ENCODE assay signal across 29 cellular contexts in the genomic region with DNA sequence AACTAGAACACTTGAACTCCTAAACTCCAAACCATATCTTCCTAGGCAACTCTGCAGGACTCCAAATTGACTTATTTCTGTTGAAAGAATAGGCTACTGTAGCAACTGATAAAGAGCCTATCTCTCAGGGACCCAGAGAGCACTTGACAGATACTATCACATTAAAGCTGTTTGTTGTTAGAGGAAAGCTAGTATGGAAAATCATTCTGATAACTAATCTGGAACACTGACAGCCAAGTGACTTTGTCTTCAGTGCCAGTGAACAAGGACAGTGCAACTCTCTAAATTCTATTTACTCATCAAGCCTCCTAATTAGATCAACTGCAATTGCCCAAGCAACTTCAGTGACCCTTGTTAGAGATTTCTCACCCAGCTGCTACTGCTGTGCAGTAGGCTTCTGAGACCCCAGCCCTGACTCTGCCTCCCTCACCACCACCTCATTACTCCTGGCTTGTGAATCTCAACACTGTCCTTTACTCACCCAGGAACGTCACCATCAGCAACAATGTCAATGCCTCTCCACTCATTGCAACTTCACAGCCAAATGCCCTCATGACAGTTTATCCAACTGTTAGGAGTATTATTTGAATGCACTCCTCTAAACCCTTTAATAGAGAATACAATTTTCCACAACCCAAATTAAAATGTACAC. TPM values are rescaled to one million over a fixed set of nuclear protein-coding genes. Genes with fewer than 3 reads are reported as not detected.
DNase-seq lines count a peak whose midpoint lies in the region; ATAC-seq, FAIRE-seq and TF ChIP-seq lines count a peak whose summit lies in the region.
"Had no signal": no experiment of that assay in that cellular context is flagged by ENCODE, and none has a peak within 500 bp of the region (broad histone marks: within the 10 kb centered on the region; RNA-seq: fewer than 3 reads in every experiment).

No MANE protein-coding gene starts in this region.

- H3K4me1 ChIP-seq in HEK293 (ENCODE audit: control insufficient read depth, insufficient read depth, low read length): 0 out of 2 replicates have a peak, but pooled peaks cover 3% of the 10 kb centered on the region
- no peaks in the 10 kb centered on the region for H3K4me1 ChIP-seq in K562 (replicated peaks in 1 of 2; ENCODE audit: control insufficient read depth in 2 of 2, insufficient read depth in 2 of 2, low read length in 2 of 2)
- no peaks in the 10 kb centered on the region for H3K4me1 ChIP-seq in PC-9 (replicated peaks; ENCODE audit: insufficient read depth)

- H3F3A ChIP-seq in PC-9 (ENCODE audit: insufficient read depth, low read depth): no peaks in the 10 kb centered on the region

- no peak for ATAC-seq in K562
- ATAC-seq in GM19452 (IDR thresholded peaks at IDR 0.05; ENCODE audit: unreplicated experiment): no peak
- ATAC-seq: stimulated activated naive CD8-positive, alpha-beta T cell treated with anti-CD3 and anti-CD28 coated beads, Interleukin-15, amount 100 ng/mL, for 72 hours had no signal

- no peaks in the 10 kb centered on the region for H3K9me2 ChIP-seq in PC-9 (ENCODE audit: insufficient read depth)

- 0% methylated on average over 1 of the region's 1 CpG for WGBS in K562 (ENCODE audit: insufficient coverage, low coverage, missing lambda C conversion rate)

- intact Hi-C loops in K562 (cut with micrococcal nuclease) (no loop called here), PC-9 (cut with micrococcal nuclease; ENCODE audit: unreplicated experiment) (no loop called here)

- H3K27me3 Mint-ChIP-seq in mesothelial cell of epicardium (ENCODE audit: low read depth): no peaks in the 10 kb centered on the region

- peak; percentile 72 for DNase-seq in OCI-M1 (lab: John Stamatoyannopoulos, UW)
- no peak for DNase-seq in K562 (ENCODE audit: extremely low read depth in 1 of 4, low spot score in 3 of 4)
- DNase-seq in mesothelial cell of epicardium (ENCODE audit: low spot score in 2 of 2, unreplicated experiment in 2 of 2): no peak
- DNase-seq in NCI-H1436 treated with DMSO at 0.1 percent for 48 hours (lab: John Stamatoyannopoulos, UW): no peak
- no peak for DNase-seq in PC-9
- DNase-seq: activated CD4-positive, alpha-beta memory T cell treated with anti-CD3 and anti-CD28 coated beads for 36 hours; activated CD8-positive, alpha-beta memory T cell treated with anti-CD3 and anti-CD28 coated beads, Interleukin-2, amount 50 U/mL, for 48 hours; activated naive CD4-positive, alpha-beta T cell treated with anti-CD3 and anti-CD28 coated beads, Interleukin-2, amount 50 U/mL, for 16 hours; amniotic stem cell; C1 segment of cervical spinal cord; Caco-2; DMS79 treated with DMSO at 0.1 percent for 48 hours; Kasumi-1; NCI-H1694; NCI-H69; nephron progenitor cell; ovary; stimulated activated CD4-positive, alpha-beta T cell treated with anti-CD3 and anti-CD28 coated beads, Interleukin-1b, Interleukin-23, amount 100 ng/mL, for 48 hours; stimulated activated CD8-positive, alpha-beta memory T cell treated with anti-CD3 and anti-CD28 coated beads, Interleukin-4, amount 100 ng/mL, for 48 hours; stimulated activated naive CD8-positive, alpha-beta T cell treated with anti-CD3 and anti-CD28 coated beads, Interleukin-15, amount 100 ng/mL, for 72 hours; T1000; trophoblast cell had no signal

- H3K4me2 ChIP-seq in K562 (ENCODE audit: insufficient read depth, low read length) (no peak overlapping the region), PC-9 (no peak overlapping the region)
- H3K4me2 ChIP-seq: smooth muscle cell had no signal

- TF ChIP-seq EP300 in K562 (IDR thresholded peaks at IDR 0.05; ENCODE audit: low read length): no peak

- peak overlapping the region; percentile 6 for H3K27ac Mint-ChIP-seq in mesothelial cell of epicardium
- H3K27ac Mint-ChIP-seq: activated CD4-positive, alpha-beta memory T cell treated with anti-CD3 and anti-CD28 coated beads for 36 hours; nephron progenitor cell had no signal

- no peaks in the 10 kb centered on the region for H3K27me3 ChIP-seq in K562 (ENCODE audit: control insufficient read depth in 2 of 2, insufficient read depth in 2 of 2, low read length in 2 of 2)
- no peaks in the 10 kb centered on the region for H3K27me3 ChIP-seq in PC-9 (ENCODE audit: insufficient read depth, low read depth)
- H3K27me3 ChIP-seq: ovary had no signal

- FAIRE-seq in K562 (lab: Jason Lieb, UNC): no peak
- FAIRE-seq: islet of Langerhans had no signal

- H4K20me1 ChIP-seq in K562 (replicated peaks; ENCODE audit: control insufficient read depth, insufficient read depth, low read length): no peaks in the 10 kb centered on the region
- no peaks in the 10 kb centered on the region for H4K20me1 ChIP-seq in PC-9 (ENCODE audit: insufficient read depth)

- H3K27ac ChIP-seq in HEK293 (ENCODE audit: extremely low read depth, low read depth, low read length): no peak overlapping the region
- H3K27ac ChIP-seq in K562 (ENCODE audit: extremely low read depth, low read depth, low read length): no peak overlapping the region
- no peak overlapping the region for H3K27ac ChIP-seq in PC-9
- H3K27ac ChIP-seq: HL-60, ovary had no signal

- H3K36me3 Mint-ChIP-seq in mesothelial cell of epicardium: no peaks in the 10 kb centered on the region
- H3K36me3 Mint-ChIP-seq: activated CD4-positive, alpha-beta memory T cell treated with anti-CD3 and anti-CD28 coated beads for 36 hours had no signal

- no peak overlapping the region for H2AFZ ChIP-seq in K562 (ENCODE audit: low read depth, low read length)
- H2AFZ ChIP-seq in PC-9: no peak overlapping the region; the same call in 1 of the 2 replicates

- TF ChIP-seq RAD21 in K562 (CRISPR knock-in tag; conservative IDR thresholded peaks at IDR 0.05 in 1 of 2, IDR thresholded peaks at IDR 0.05 in 1 of 2): no peak

- H3K4me3 Mint-ChIP-seq in mesothelial cell of epicardium: no peak overlapping the region
- H3K4me3 Mint-ChIP-seq: activated CD4-positive, alpha-beta memory T cell treated with anti-CD3 and anti-CD28 coated beads for 36 hours; nephron progenitor cell; stimulated activated naive CD8-positive, alpha-beta T cell treated with anti-CD3 and anti-CD28 coated beads, Interleukin-15, amount 100 ng/mL, for 72 hours had no signal

- no TSS peak for BruUV-seq in K562 (replicated peaks; lab: Mats Ljungman, UMichigan)
- BruUV-seq in PC-9 (replicated peaks; lab: Mats Ljungman, UMichigan): no TSS peak

- CTCF ChIA-PET in HEK293 (lab: Yijun Ruan, JAX): no interaction called here
- CTCF ChIA-PET in K562 (lab: Yijun Ruan, JAX; ENCODE audit: low intra/inter-chr PET ratio): no interaction called here
- CTCF ChIA-PET in PC-9 (lab: Charles Lee): no interaction called here

- peaks cover 53% of the 10 kb centered on the region for H3K4me1 Mint-ChIP-seq in mesothelial cell of epicardium
- H3K4me1 Mint-ChIP-seq: stimulated activated naive CD8-positive, alpha-beta T cell treated with anti-CD3 and anti-CD28 coated beads, Interleukin-15, amount 100 ng/mL, for 72 hours had no signal

- TF ChIP-seq CTCF in HEK293 (tag by site-specific recombination; IDR thresholded peaks at IDR 0.05) (no peak), K562 (IDR thresholded peaks at IDR 0.05 in 2 of 3, conservative IDR thresholded peaks at IDR 0.05 in 1 of 3; ENCODE audit: insufficient read depth in 2 of 3, low read depth in 1 of 3, low read length in 3 of 3) (no peak), mesothelial cell of epicardium (IDR thresholded peaks at IDR 0.05; ENCODE audit: unreplicated experiment) (no peak), PC-9 (conservative IDR thresholded peaks at IDR 0.05) (no peak)

- in situ Hi-C loops in K562 (cut with MboI): no loop called here

- H3K9me3 ChIP-seq in HEK293 (ENCODE audit: control insufficient read depth, insufficient read depth, low read depth, low read length) (no peaks in the 10 kb centered on the region), K562 (replicated peaks; ENCODE audit: control insufficient read depth, insufficient read depth, low read depth, low read length) (no peaks in the 10 kb centered on the region), PC-9 (ENCODE audit: insufficient read depth, low read depth) (no peaks in the 10 kb centered on the region)
- H3K9me3 ChIP-seq: Caco-2, ovary had no signal

- H3K9me3 Mint-ChIP-seq in mesothelial cell of epicardium: peaks cover 12% of the 10 kb centered on the region
- H3K9me3 Mint-ChIP-seq: activated CD4-positive, alpha-beta memory T cell treated with anti-CD3 and anti-CD28 coated beads for 36 hours; nephron progenitor cell; stimulated activated naive CD8-positive, alpha-beta T cell treated with anti-CD3 and anti-CD28 coated beads, Interleukin-15, amount 100 ng/mL, for 72 hours had no signal

- no peaks in the 10 kb centered on the region for H3K79me2 ChIP-seq in K562 (ENCODE audit: control insufficient read depth, insufficient read depth, low read length)
- H3K79me2 ChIP-seq in PC-9 (ENCODE audit: low read depth): no peaks in the 10 kb centered on the region

- no peak for TF ChIP-seq POLR2A in K562 (conservative IDR thresholded peaks at IDR 0.05)

- H3K36me3 ChIP-seq in HEK293 (ENCODE audit: control insufficient read depth in 2 of 2, insufficient read depth in 1 of 2, low read length in 2 of 2) (no peaks in the 10 kb centered on the region), K562 (ENCODE audit: control insufficient read depth, insufficient read depth, low read length) (no peaks in the 10 kb centered on the region), PC-9 (ENCODE audit: low read depth) (no peaks in the 10 kb centered on the region)
- H3K36me3 ChIP-seq: ovary had no signal

- H3K4me3 ChIP-seq in HEK293 (ENCODE audit: low read depth, low read length) (no peak overlapping the region), K562 (no peak overlapping the region), PC-9 (no peak overlapping the region)
- H3K4me3 ChIP-seq: ovary, smooth muscle cell had no signal

- H3K9me1 ChIP-seq in K562 (ENCODE audit: control insufficient read depth, insufficient read depth, low read length): no peaks in the 10 kb centered on the region

- no peak overlapping the region for H3K9ac ChIP-seq in K562 (ENCODE audit: insufficient read depth in 1 of 2, low read depth in 2 of 2, low read length in 2 of 2)

- POLR2A ChIA-PET in HEK293 (lab: Yijun Ruan, JAX): no interaction called here
- POLR2A ChIA-PET in K562 (lab: Yijun Ruan, JAX): no interaction called here
- POLR2A ChIA-PET in PC-9 (lab: Charles Lee; ENCODE audit: unreplicated experiment): no interaction called here

RNA-seq across cellular contexts. Expression of gene RGS13, which starts 7.4 kb away (rescaled TPM):
- not detected in 2 replicates for total RNA-seq in K562 (2011; cell fraction: chromatin; rRNA removed; ENCODE audit: low replicate concordance)
- not detected in 2 replicates for total RNA-seq in K562 (2011; cell fraction: nucleolus; rRNA removed)
- not detected in 2 replicates for total RNA-seq in K562 (2011; cell fraction: nucleoplasm; rRNA removed)
- total RNA-seq in K562 (2014; rRNA removed) (not detected in 2 replicates), K562 (2014; rRNA removed; fragmentation: Illumina TruSeq; extraction: Trizol) (not detected in 2 replicates), K562 (2015; rRNA removed; fragmentation: Illumina TruSeq; extraction: Trizol) (not detected in 2 replicates), K562 (2021) (not detected in 2 replicates), mesothelial cell of epicardium (1.1 to 1.8 TPM (median 1.2 TPM) in 3 replicates), PC-9 (2021) (not detected in 2 replicates)
- polyA plus RNA-seq in K562 (2011; rRNA removed) (not detected in 2 replicates), K562 (2014; fragmentation: Illumina TruSeq; extraction: Trizol) (not detected in 2 replicates), K562 (2014; fragmentation: Nextera tagmentation; extraction: Ambion mirVana) (not detected), K562 (2014; rRNA removed) (not detected in 2 replicates)
- not detected in 2 replicates for polyA plus RNA-seq in K562 (2011; cell fraction: cytosol; rRNA removed)
- not detected in 2 replicates for polyA plus RNA-seq in K562 (2011; cell fraction: nucleus; rRNA removed)
- polyA plus RNA-seq in K562 (2012): not detected in 2 replicates
- polyA minus RNA-seq in K562 (2011; rRNA and poly(A)+ RNA removed): not detected in 2 replicates
- polyA minus RNA-seq in K562 (2011; cell fraction: cytosol; rRNA and poly(A)+ RNA removed): not detected in 2 replicates
- not detected in 2 replicates for polyA minus RNA-seq in K562 (2011; cell fraction: nucleus; rRNA and poly(A)+ RNA removed)
- total RNA-seq: activated CD4-positive, alpha-beta memory T cell treated with anti-CD3 and anti-CD28 coated beads for 36 hours; Caco-2; glomerular endothelial cell; renal cortical epithelial cell; smooth muscle cell had no signal

RNA-seq across cellular contexts. Expression of gene RGS1, which starts 53.0 kb away (rescaled TPM):
- not detected in 2 replicates for total RNA-seq in K562 (2011; cell fraction: chromatin; rRNA removed; ENCODE audit: low replicate concordance)
- total RNA-seq in K562 (2011; cell fraction: nucleolus; rRNA removed): not detected in 2 replicates
- not detected in 2 replicates for total RNA-seq in K562 (2011; cell fraction: nucleoplasm; rRNA removed)
- total RNA-seq in K562 (2014; rRNA removed) (not detected in 2 replicates), K562 (2014; rRNA removed; fragmentation: Illumina TruSeq; extraction: Trizol) (not detected in 2 replicates), K562 (2015; rRNA removed; fragmentation: Illumina TruSeq; extraction: Trizol) (not detected in 2 replicates), K562 (2021) (0.42 TPM in 1 of 2 replicates, not detected in the other), mesothelial cell of epicardium (0.38 to 0.40 TPM in 2 of 3 replicates, not detected in the other), PC-9 (2021) (not detected in 2 replicates)
- polyA plus RNA-seq in K562 (2011; rRNA removed) (not detected in 2 replicates), K562 (2014; fragmentation: Illumina TruSeq; extraction: Trizol) (not detected in 2 replicates), K562 (2014; fragmentation: Nextera tagmentation; extraction: Ambion mirVana) (not detected), K562 (2014; rRNA removed) (not detected in 2 replicates)
- polyA plus RNA-seq in K562 (2011; cell fraction: cytosol; rRNA removed): not detected in 2 replicates
- polyA plus RNA-seq in K562 (2011; cell fraction: nucleus; rRNA removed): not detected in 2 replicates
- 0.11 TPM in 1 of 2 replicates, not detected in the other for polyA plus RNA-seq in K562 (2012)
- 0.42 TPM in 1 of 2 replicates, not detected in the other for polyA minus RNA-seq in K562 (2011; rRNA and poly(A)+ RNA removed)
- polyA minus RNA-seq in K562 (2011; cell fraction: cytosol; rRNA and poly(A)+ RNA removed): not detected in 2 replicates
- polyA minus RNA-seq in K562 (2011; cell fraction: nucleus; rRNA and poly(A)+ RNA removed): not detected in 2 replicates
- total RNA-seq: Caco-2, glomerular endothelial cell, renal cortical epithelial cell had no signal

Comparison
In these comparisons a context has a peak if more than half of its experiments do, and no peak if none do; other contexts are left out.
1. Of the 44 proteins assayed by ChIP-seq in both K562 and HEK293: peak only in K562: ZNF23; only in HEK293: TCF7L2; in both: none; in neither: 42.